ENCODE assay signal across 38 cellular contexts in the genomic region with DNA sequence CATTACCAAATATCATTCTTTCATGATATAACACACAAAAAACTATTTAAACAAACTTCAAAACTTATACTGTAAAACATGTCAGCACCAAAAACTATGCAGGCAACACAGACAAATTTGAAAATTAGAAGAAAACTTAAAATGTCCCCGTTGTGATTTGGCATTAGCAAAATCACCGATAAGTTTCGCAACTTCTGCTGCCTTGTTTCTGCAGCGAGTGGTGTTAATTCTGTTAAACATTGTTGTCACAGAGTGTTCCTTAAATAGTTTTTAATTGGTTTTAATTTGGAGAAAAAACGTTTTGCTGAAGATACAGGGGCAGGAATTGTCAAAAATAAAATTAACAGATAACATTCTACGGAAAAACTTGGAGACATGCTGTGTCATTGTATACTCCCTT.
"Had no signal": no experiment of that assay in that cellular context is flagged by ENCODE, and none has a peak within 500 bp of the region (broad histone marks: within the 10 kb centered on the region; RNA-seq: fewer than 3 reads in every experiment).

No MANE protein-coding gene starts in this region.

- H3K9me3 Mint-ChIP-seq: activated CD4-positive, alpha-beta memory T cell treated with anti-CD3 and anti-CD28 coated beads, Interleukin-2, amount 10 ng/mL, durations not matched to agents 7 days and 5 days; activated CD4-positive, alpha-beta T cell treated with anti-CD3 and anti-CD28 coated beads, Interleukin-2, amount 10 ng/mL, durations not matched to agents 7 days and 5 days; activated naive CD4-positive, alpha-beta T cell treated with anti-CD3 and anti-CD28 coated beads for 36 hours; activated naive CD4-positive, alpha-beta T cell treated with anti-CD3 and anti-CD28 coated beads, Interleukin-2, amount 50 U/mL, for 72 hours; activated naive CD8-positive, alpha-beta T cell treated with anti-CD3 and anti-CD28 coated beads for 36 hours; activated T-cell treated with anti-CD3 and anti-CD28 coated beads, Interleukin-2, amount 50 U/mL, for 24 hours; activated T-cell treated with anti-CD3 and anti-CD28 coated beads, Interleukin-2, amount 50 U/mL, for 72 hours; activated T-helper 1 cell treated with anti-CD3 and anti-CD28 coated beads, Interleukin-12 subunit alpha, Interleukin-12 subunit beta, Interleukin-2, Interleukin-4 antibody, amounts not matched to agents 30 ng/mL and 10 ng/mL and 1 ng/mL, durations not matched to agents 14 hours and 24 hours and 36 hours; activated T-helper 17 cell treated with anti-CD3 and anti-CD28 coated beads, Interleukin-2, amount 50 U/mL, for 72 hours; T-helper 1 cell treated with Interleukin-12 subunit alpha and Interleukin-12 subunit beta and Interleukin-4 antibody, amounts not matched to agents 30 μg/mL and 1 μg/mL, for 36 hours; T-helper 2 cell treated with Interferon-gamma antibody and Interleukin-4, amounts not matched to agents 5 μg/mL and 100 μg/mL, for 36 hours; WTC11 had no signal

- FAIRE-seq: astrocyte, colon had no signal

- H3K27ac Mint-ChIP-seq: activated CD4-positive, alpha-beta memory T cell treated with anti-CD3 and anti-CD28 coated beads, Interleukin-2, amount 10 ng/mL, durations not matched to agents 7 days and 5 days; activated CD4-positive, alpha-beta T cell treated with anti-CD3 and anti-CD28 coated beads for 36 hours; activated CD4-positive, alpha-beta T cell treated with anti-CD3 and anti-CD28 coated beads, Interleukin-2, amount 10 ng/mL, durations not matched to agents 7 days and 5 days; activated CD8-positive, alpha-beta memory T cell treated with anti-CD3 and anti-CD28 coated beads, Interleukin-2, amount 10 ng/mL, durations not matched to agents 7 days and 5 days; activated CD8-positive, alpha-beta T cell treated with anti-CD3 and anti-CD28 coated beads, Interleukin-2, amount 10 ng/mL, durations not matched to agents 7 days and 5 days; activated naive CD4-positive, alpha-beta T cell treated with anti-CD3 and anti-CD28 coated beads for 36 hours; activated naive CD4-positive, alpha-beta T cell treated with anti-CD3 and anti-CD28 coated beads, Interleukin-2, amount 50 U/mL, for 72 hours; activated naive CD8-positive, alpha-beta T cell treated with anti-CD3 and anti-CD28 coated beads for 36 hours; activated T-cell treated with anti-CD3 and anti-CD28 coated beads, Interleukin-2, amount 50 U/mL, for 24 hours; activated T-cell treated with anti-CD3 and anti-CD28 coated beads, Interleukin-2, amount 50 U/mL, for 72 hours; activated T-helper 1 cell treated with anti-CD3 and anti-CD28 coated beads, Interleukin-12 subunit alpha, Interleukin-12 subunit beta, Interleukin-2, Interleukin-4 antibody, amounts not matched to agents 30 ng/mL and 10 ng/mL and 1 ng/mL, durations not matched to agents 14 hours and 24 hours and 36 hours; activated T-helper 17 cell treated with anti-CD3 and anti-CD28 coated beads, Interleukin-2, amount 50 U/mL, for 72 hours; T-helper 1 cell treated with Interleukin-12 subunit alpha and Interleukin-12 subunit beta and Interleukin-4 antibody, amounts not matched to agents 30 μg/mL and 1 μg/mL, for 36 hours; T-helper 2 cell treated with Interferon-gamma antibody and Interleukin-4, amounts not matched to agents 5 μg/mL and 100 μg/mL, for 36 hours; WTC11 had no signal

- H3K36me3 ChIP-seq: adrenal gland, brain microvascular endothelial cell, breast epithelium, WERI-Rb-1 had no signal

- H3K9me3 ChIP-seq: adrenal gland, body of pancreas, breast epithelium had no signal

- H3K27ac ChIP-seq: adrenal gland, body of pancreas, brain microvascular endothelial cell, breast epithelium, WERI-Rb-1 had no signal

- DNase-seq: activated CD4-positive, alpha-beta memory T cell treated with anti-CD3 and anti-CD28 coated beads, Interleukin-2, amount 10 ng/mL, durations not matched to agents 7 days and 5 days; activated CD4-positive, alpha-beta T cell treated with anti-CD3 and anti-CD28 coated beads for 1 hour; activated CD4-positive, alpha-beta T cell treated with anti-CD3 and anti-CD28 coated beads for 36 hours; activated CD4-positive, alpha-beta T cell treated with anti-CD3 and anti-CD28 coated beads for 48 hours; activated CD4-positive, alpha-beta T cell treated with anti-CD3 and anti-CD28 coated beads, Interleukin-2, amount 10 ng/mL, durations not matched to agents 7 days and 5 days; activated CD4-positive, alpha-beta T cell treated with anti-CD3 and anti-CD28 coated beads, Interleukin-2, amount 50 U/mL, for 48 hours; activated CD4-positive, CD25-positive, alpha-beta regulatory T cell; activated CD8-positive, alpha-beta memory T cell treated with anti-CD3 and anti-CD28 coated beads for 24 hours; activated CD8-positive, alpha-beta memory T cell treated with anti-CD3 and anti-CD28 coated beads, Interleukin-2, amount 10 ng/mL, durations not matched to agents 7 days and 5 days; activated CD8-positive, alpha-beta memory T cell treated with anti-CD3 and anti-CD28 coated beads, Interleukin-2, amount 50 U/mL, for 48 hours; activated CD8-positive, alpha-beta T cell treated with anti-CD3 and anti-CD28 coated beads, Interleukin-2, amount 10 ng/mL, durations not matched to agents 7 days and 5 days; activated effector memory CD4-positive, alpha-beta T cell treated with anti-CD3 and anti-CD28 coated beads, Interleukin-2, amount 50 U/mL, for 16 hours; activated gamma-delta T cell treated with Interleukin-2 at 50 U/mL for 16 hours; activated naive CD4-positive, alpha-beta T cell; activated naive CD4-positive, alpha-beta T cell treated with anti-CD3 and anti-CD28 coated beads for 36 hours; activated naive CD4-positive, alpha-beta T cell treated with anti-CD3 and anti-CD28 coated beads, Interleukin-2, amount 50 U/mL, for 16 hours; activated naive CD8-positive, alpha-beta T cell treated with anti-CD3 and anti-CD28 coated beads for 36 hours; activated T-cell treated with anti-CD3 and anti-CD28 coated beads, Interleukin-2, amount 50 U/mL, for 24 hours; activated T-cell treated with anti-CD3 and anti-CD28 coated beads, Interleukin-2, amount 50 U/mL, for 72 hours; adrenal gland; amniotic stem cell; aorta; body of pancreas; brain microvascular endothelial cell; central memory CD4-positive, alpha-beta T cell; T-helper 2 cell; T-helper 9 cell; WERI-Rb-1 had no signal

- H3K4me1 Mint-ChIP-seq: activated CD4-positive, alpha-beta memory T cell treated with anti-CD3 and anti-CD28 coated beads, Interleukin-2, amount 10 ng/mL, durations not matched to agents 7 days and 5 days; activated CD4-positive, alpha-beta T cell treated with anti-CD3 and anti-CD28 coated beads, Interleukin-2, amount 10 ng/mL, durations not matched to agents 7 days and 5 days; activated CD8-positive, alpha-beta memory T cell treated with anti-CD3 and anti-CD28 coated beads, Interleukin-2, amount 10 ng/mL, durations not matched to agents 7 days and 5 days; activated T-helper 17 cell treated with anti-CD3 and anti-CD28 coated beads, Interleukin-2, amount 50 U/mL, for 72 hours; WTC11 had no signal

- H3K27me3 ChIP-seq: body of pancreas, breast epithelium had no signal

- H3K4me3 Mint-ChIP-seq: activated CD4-positive, alpha-beta memory T cell treated with anti-CD3 and anti-CD28 coated beads, Interleukin-2, amount 10 ng/mL, durations not matched to agents 7 days and 5 days; activated CD4-positive, alpha-beta T cell treated with anti-CD3 and anti-CD28 coated beads for 36 hours; activated CD4-positive, alpha-beta T cell treated with anti-CD3 and anti-CD28 coated beads, Interleukin-2, amount 10 ng/mL, durations not matched to agents 7 days and 5 days; activated CD8-positive, alpha-beta memory T cell treated with anti-CD3 and anti-CD28 coated beads, Interleukin-2, amount 10 ng/mL, durations not matched to agents 7 days and 5 days; activated CD8-positive, alpha-beta T cell treated with anti-CD3 and anti-CD28 coated beads, Interleukin-2, amount 10 ng/mL, durations not matched to agents 7 days and 5 days; activated naive CD4-positive, alpha-beta T cell treated with anti-CD3 and anti-CD28 coated beads for 36 hours; activated naive CD8-positive, alpha-beta T cell treated with anti-CD3 and anti-CD28 coated beads for 36 hours; activated T-cell treated with anti-CD3 and anti-CD28 coated beads, Interleukin-2, amount 50 U/mL, for 24 hours; activated T-cell treated with anti-CD3 and anti-CD28 coated beads, Interleukin-2, amount 50 U/mL, for 72 hours; activated T-helper 1 cell treated with anti-CD3 and anti-CD28 coated beads, Interleukin-12 subunit alpha, Interleukin-12 subunit beta, Interleukin-2, Interleukin-4 antibody, amounts not matched to agents 30 ng/mL and 10 ng/mL and 1 ng/mL, durations not matched to agents 14 hours and 24 hours and 36 hours; activated T-helper 17 cell treated with anti-CD3 and anti-CD28 coated beads, Interleukin-2, amount 50 U/mL, for 72 hours; T-helper 1 cell treated with Interleukin-12 subunit alpha and Interleukin-12 subunit beta and Interleukin-4 antibody, amounts not matched to agents 30 μg/mL and 1 μg/mL, for 36 hours; T-helper 2 cell treated with Interferon-gamma antibody and Interleukin-4, amounts not matched to agents 5 μg/mL and 100 μg/mL, for 36 hours; WTC11 had no signal

- ATAC-seq: activated CD4-positive, alpha-beta T cell treated with anti-CD3 and anti-CD28 coated beads for 36 hours; activated CD4-positive, CD25-positive, alpha-beta regulatory T cell treated with anti-CD3 and anti-CD28 coated beads, Interleukin-2, amount 50 U/mL, for 24 hours; activated CD8-positive, alpha-beta memory T cell treated with anti-CD3 and anti-CD28 coated beads, Interleukin-2, amount 10 ng/mL, durations not matched to agents 7 days and 5 days; activated CD8-positive, alpha-beta T cell treated with anti-CD3 and anti-CD28 coated beads, Interleukin-2, amount 10 ng/mL, durations not matched to agents 7 days and 5 days; activated naive CD4-positive, alpha-beta T cell treated with anti-CD3 and anti-CD28 coated beads, Interleukin-2, amount 50 U/mL, for 72 hours; activated T-cell treated with anti-CD3 and anti-CD28 coated beads, Interleukin-2, amount 50 U/mL, for 72 hours; activated T-helper 17 cell treated with anti-CD3 and anti-CD28 coated beads, Interleukin-2, amount 50 U/mL, for 72 hours; body of pancreas; WTC11 had no signal

- H3K27me3 Mint-ChIP-seq: activated CD4-positive, alpha-beta T cell treated with anti-CD3 and anti-CD28 coated beads for 36 hours; activated naive CD8-positive, alpha-beta T cell treated with anti-CD3 and anti-CD28 coated beads for 36 hours; activated T-cell treated with anti-CD3 and anti-CD28 coated beads, Interleukin-2, amount 50 U/mL, for 24 hours; activated T-helper 17 cell treated with anti-CD3 and anti-CD28 coated beads, Interleukin-2, amount 50 U/mL, for 72 hours had no signal

- H3K4me3 ChIP-seq: adrenal gland, body of pancreas, breast epithelium had no signal

- H3K4me1 ChIP-seq: adrenal gland, body of pancreas, breast epithelium had no signal
